Comparison of ENCODE assay signal across 20 cellular contexts in genomic region chr13:47232516-47232915, GRCh38.
A peak's percentile ranks its signal among the peaks of the same experiment; 100 is the strongest.
DNase-seq lines count a peak whose midpoint lies in the region; ATAC-seq and TF ChIP-seq lines count a peak whose summit lies in the region.
"Had no signal": no experiment of that assay in that cellular context is flagged by ENCODE, and none has a peak within 500 bp of the region (broad histone marks: within the 10 kb centered on the region; RNA-seq: fewer than 3 reads in every experiment).

No MANE protein-coding gene starts in this region.

- in situ Hi-C loops in mammary epithelial cell (cut with MboI; ENCODE audit: low sequenced_read_pairs in 2 of 2) = no loop called here

- H3K4me3 ChIP-seq in mammary epithelial cell (replicated peaks in 1 of 3; ENCODE audit: insufficient read depth in 1 of 3, low read depth in 2 of 3, low read length in 3 of 3) (no peak overlapping the region), epithelial cell of esophagus (ENCODE audit: low read length) (no peak overlapping the region)
- H3K4me3 ChIP-seq: BLaER1 had no signal

- no peak overlapping the region for H3K27ac ChIP-seq in mammary epithelial cell (ENCODE audit: insufficient read depth, low read depth, low read length)
- H3K27ac ChIP-seq: BLaER1 had no signal

- H3K4me2 ChIP-seq in mammary epithelial cell (ENCODE audit: insufficient read depth, low read depth, low read length) = no peak overlapping the region
- H3K4me2 ChIP-seq: BLaER1 had no signal

- POLR2A ChIA-PET in WTC11 (lab: Charles Lee) = no interaction called here

- H3K79me2 ChIP-seq in mammary epithelial cell (ENCODE audit: insufficient read depth, low read length) = no peaks in the 10 kb centered on the region

- dilution Hi-C loops in mammary epithelial cell (cut with HindIII; ENCODE audit: low sequenced_read_pairs) = no loop called here

- H2AFZ ChIP-seq in mammary epithelial cell (ENCODE audit: low read depth, low read length) = no peak overlapping the region

- CTCF ChIA-PET in WTC11 (lab: Charles Lee) (no interaction called here), mammary epithelial cell (lab: Charles Lee; ENCODE audit: low non-redundant PET) (no interaction called here)

- peaks cover 4% of the 10 kb centered on the region for H3K9me3 ChIP-seq in mammary epithelial cell (replicated peaks; ENCODE audit: insufficient read depth, low read length)

- no peak for TF ChIP-seq CTCF in WTC11 (IDR thresholded peaks at IDR 0.05)
- no peak for TF ChIP-seq CTCF in mammary epithelial cell (conservative IDR thresholded peaks at IDR 0.05 in 1 of 2, IDR thresholded peaks at IDR 0.05 in 1 of 2; ENCODE audit: extremely low read depth in 1 of 2, insufficient read depth in 1 of 2, low read depth in 1 of 2, low read length in 2 of 2)
- no peak for TF ChIP-seq CTCF in epithelial cell of esophagus (IDR thresholded peaks at IDR 0.05; ENCODE audit: insufficient read depth, low read depth, low read length, missing control alignments)

- no peaks in the 10 kb centered on the region for H4K20me1 ChIP-seq in mammary epithelial cell (ENCODE audit: insufficient read depth, low read length)
- H4K20me1 ChIP-seq: BLaER1 had no signal

- peak overlapping the region; percentile 20; the same call in 1 of the 2 replicates for H3K27ac Mint-ChIP-seq in WTC11
- H3K27ac Mint-ChIP-seq: CD14-positive monocyte; CD4-positive, alpha-beta memory T cell; CD4-positive, CD25-positive, alpha-beta regulatory T cell; CD8-positive, alpha-beta memory T cell had no signal

- H3K27me3 Mint-ChIP-seq in WTC11 (ENCODE audit: low read depth) = no peaks in the 10 kb centered on the region; the same call in 1 of the 2 replicates
- H3K27me3 Mint-ChIP-seq: CD4-positive, CD25-positive, alpha-beta regulatory T cell had no signal

- H3K36me3 ChIP-seq in mammary epithelial cell (ENCODE audit: insufficient read depth, low read length) = no peaks in the 10 kb centered on the region
- H3K36me3 ChIP-seq: BE2C, BLaER1 had no signal

- no peaks in the 10 kb centered on the region for H3K27me3 ChIP-seq in mammary epithelial cell (ENCODE audit: insufficient read depth, low read length)
- H3K27me3 ChIP-seq: BE2C, BLaER1 had no signal

- peaks cover 16% of the 10 kb centered on the region for H3K36me3 Mint-ChIP-seq in WTC11
- H3K36me3 Mint-ChIP-seq: CD14-positive monocyte; CD4-positive, alpha-beta memory T cell; CD4-positive, CD25-positive, alpha-beta regulatory T cell; CD8-positive, alpha-beta memory T cell had no signal

- peaks cover 7% of the 10 kb centered on the region for H3K4me1 ChIP-seq in mammary epithelial cell (ENCODE audit: insufficient read depth, low read length)
- H3K4me1 ChIP-seq: BE2C, BLaER1, Caco-2 had no signal

- no TSS peak for BruUV-seq in mammary epithelial cell (replicated peaks; lab: Mats Ljungman, UMichigan)

- DNase-seq in WTC11 (ENCODE audit: low spot score) (no peak), mammary epithelial cell (peak; percentile 58), epithelial cell of esophagus (ENCODE audit: low read depth) (peak; percentile 53), GOT3 (lab: John Stamatoyannopoulos, UW) (no peak), epidermal melanocyte (ENCODE audit: insufficient read length, low spot score) (no peak), COR-L47 (lab: John Stamatoyannopoulos, UW) (no peak)
- DNase-seq: 8988T; ACHN; BE2C; C1 segment of cervical spinal cord; Caco-2; Calu3; CD4-positive, alpha-beta memory T cell; CD4-positive, CD25-positive, alpha-beta regulatory T cell; CD8-positive, alpha-beta memory T cell; DMS79 treated with DMSO at 0.1 percent for 48 hours; GF-D8 had no signal

- H3K4me1 Mint-ChIP-seq in WTC11 = peaks cover 8% of the 10 kb centered on the region
- H3K4me1 Mint-ChIP-seq: CD14-positive monocyte; CD4-positive, alpha-beta memory T cell; CD4-positive, CD25-positive, alpha-beta regulatory T cell; CD8-positive, alpha-beta memory T cell had no signal

- no peak overlapping the region for H3K4me3 Mint-ChIP-seq in WTC11
- H3K4me3 Mint-ChIP-seq: CD14-positive monocyte; CD4-positive, alpha-beta memory T cell; CD4-positive, CD25-positive, alpha-beta regulatory T cell; CD8-positive, alpha-beta memory T cell had no signal

- 7% methylated on average over 4 of the region's 4 CpGs for WGBS in mammary epithelial cell (ENCODE audit: low coverage, missing lambda C conversion rate)

- no peak for ATAC-seq in WTC11
- ATAC-seq in GM21447 (IDR thresholded peaks at IDR 0.05; ENCODE audit: unreplicated experiment) = no peak

- intact Hi-C loops in mammary epithelial cell (cut with micrococcal nuclease) = no loop called here

- H3K9ac ChIP-seq in mammary epithelial cell (ENCODE audit: insufficient read depth, low read length) = no peak overlapping the region
- H3K9ac ChIP-seq: BLaER1 had no signal

- peaks cover 38% of the 10 kb centered on the region for H3K9me3 Mint-ChIP-seq in WTC11

TF ChIP-seq in WTC11, 78 proteins besides CTCF, POLR2A, EP300 and RAD21:
- TF ChIP-seq FOXP4 (CRISPR knock-in tag; IDR thresholded peaks at IDR 0.05) (no peak), FOXP1 (CRISPR knock-in tag; IDR thresholded peaks at IDR 0.05; ENCODE audit: borderline replicate concordance) (no peak), ZNF317 (CRISPR knock-in tag; IDR thresholded peaks at IDR 0.05; ENCODE audit: borderline replicate concordance, low read depth) (no peak), EMX1 (CRISPR knock-in tag; IDR thresholded peaks at IDR 0.05) (no peak), NFE2L1 (CRISPR knock-in tag; IDR thresholded peaks at IDR 0.05) (no peak), JUN (CRISPR knock-in tag; IDR thresholded peaks at IDR 0.05) (no peak), ZBTB21 (CRISPR knock-in tag; IDR thresholded peaks at IDR 0.05; ENCODE audit: borderline replicate concordance) (no peak), MAX (CRISPR knock-in tag; IDR thresholded peaks at IDR 0.05) (no peak), PRRX2 (CRISPR knock-in tag; IDR thresholded peaks at IDR 0.05) (no peak), SMAD3 (CRISPR knock-in tag; IDR thresholded peaks at IDR 0.05; ENCODE audit: borderline replicate concordance) (no peak), IRF1 (CRISPR knock-in tag; IDR thresholded peaks at IDR 0.05) (no peak), ZNF423 (CRISPR knock-in tag; IDR thresholded peaks at IDR 0.05) (no peak), USF2 (CRISPR knock-in tag; IDR thresholded peaks at IDR 0.05) (no peak), NR3C1 (CRISPR knock-in tag; conservative IDR thresholded peaks at IDR 0.05; ENCODE audit: low read depth) (no peak), E2F5 (CRISPR knock-in tag; IDR thresholded peaks at IDR 0.05) (no peak), ZNF396 (CRISPR knock-in tag; IDR thresholded peaks at IDR 0.05; ENCODE audit: borderline replicate concordance) (no peak)
- TF ChIP-seq, protein P1, sequence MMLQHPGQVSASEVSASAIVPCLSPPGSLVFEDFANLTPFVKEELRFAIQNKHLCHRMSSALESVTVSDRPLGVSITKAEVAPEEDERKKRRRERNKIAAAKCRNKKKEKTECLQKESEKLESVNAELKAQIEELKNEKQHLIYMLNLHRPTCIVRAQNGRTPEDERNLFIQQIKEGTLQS (CRISPR knock-in tag; conservative IDR thresholded peaks at IDR 0.05) = no peak

Comparison
In these comparisons a context has a peak if more than half of its experiments do, and no peak if none do; other contexts are left out.
1. DNase-seq: peak in mammary epithelial cell (single experiment) and epithelial cell of esophagus (single experiment); none in WTC11 (single experiment), GOT3 (single experiment), epidermal melanocyte (single experiment) and COR-L47 (single experiment).